12 cellular contexts compared by ENCODE assay signal in genomic region chr1:202076050-202076511, GRCh38. TPM values are rescaled to one million over a fixed set of nuclear protein-coding genes. Genes with fewer than 3 reads are reported as not detected.
DNase-seq lines count a peak whose midpoint lies in the region; ATAC-seq and TF ChIP-seq lines count a peak whose summit lies in the region.
"Had no signal": no experiment of that assay in that cellular context is flagged by ENCODE, and none has a peak within 500 bp of the region (broad histone marks: within the 10 kb centered on the region; RNA-seq: fewer than 3 reads in every experiment).

No MANE protein-coding gene starts in this region.

- no peak overlapping the region for H3K4me3 ChIP-seq in SK-N-SH (ENCODE audit: low read depth in 2 of 2, low read length in 1 of 2)
- H3K4me3 ChIP-seq: left lung had no signal

- no peak; the same call in 1 of the 2 replicates for TF ChIP-seq RAD21 in SK-N-SH (IDR thresholded peaks at IDR 0.05; ENCODE audit: low read length)

- H3K27ac Mint-ChIP-seq in stimulated activated naive B cell treated with anti-CD40 and anti-IgM and Interleukin-4, amounts not matched to agents 10 μg/mL and 1 μg/mL and 100 μg/mL, for 72 hours, result no peak overlapping the region
- H3K27ac Mint-ChIP-seq: activated naive CD8-positive, alpha-beta T cell treated with anti-CD3 and anti-CD28 coated beads, Interleukin-2, amount 50 U/mL, for 24 hours had no signal

- ATAC-seq in Right ventricle myocardium superior (ENCODE audit: poor library complexity) (peak; percentile 75), left ventricle myocardium superior (peak; percentile 83), HG03432 (IDR thresholded peaks at IDR 0.05; ENCODE audit: unreplicated experiment) (no peak), GM18517 (IDR thresholded peaks at IDR 0.05; ENCODE audit: unreplicated experiment) (no peak)
- ATAC-seq in stimulated activated naive B cell treated with anti-CD40 and anti-IgM and Interleukin-4, amounts not matched to agents 10 μg/mL and 1 μg/mL and 100 μg/mL, for 72 hours (replicated peaks), result no peak
- ATAC-seq: activated naive CD8-positive, alpha-beta T cell treated with anti-CD3 and anti-CD28 coated beads, Interleukin-2, amount 50 U/mL, for 24 hours; left lung had no signal

- H2AFZ ChIP-seq in SK-N-SH (ENCODE audit: low read depth), result peak overlapping the region; percentile 45; the same call in 1 of the 2 replicates

- H3K27me3 ChIP-seq in SK-N-SH (ENCODE audit: insufficient read depth), result no peaks in the 10 kb centered on the region
- H3K27me3 ChIP-seq: left lung had no signal

- no peaks in the 10 kb centered on the region for H3K27me3 Mint-ChIP-seq in stimulated activated naive B cell treated with anti-CD40 and anti-IgM and Interleukin-4, amounts not matched to agents 10 μg/mL and 1 μg/mL and 100 μg/mL, for 72 hours
- H3K27me3 Mint-ChIP-seq: activated naive CD8-positive, alpha-beta T cell treated with anti-CD3 and anti-CD28 coated beads, Interleukin-2, amount 50 U/mL, for 24 hours had no signal

- H3K9ac ChIP-seq in SK-N-SH, result no peak overlapping the region

- H4K20me1 ChIP-seq in SK-N-SH (ENCODE audit: insufficient read depth), result no peaks in the 10 kb centered on the region

- no peaks in the 10 kb centered on the region for H3K9me3 Mint-ChIP-seq in stimulated activated naive B cell treated with anti-CD40 and anti-IgM and Interleukin-4, amounts not matched to agents 10 μg/mL and 1 μg/mL and 100 μg/mL, for 72 hours
- H3K9me3 Mint-ChIP-seq: activated naive CD8-positive, alpha-beta T cell treated with anti-CD3 and anti-CD28 coated beads, Interleukin-2, amount 50 U/mL, for 24 hours had no signal

- CTCF ChIA-PET in SK-N-SH (lab: Yijun Ruan, JAX), result interaction anchor here (2.0 kb wide), 1 partner anchor 76 kb away, joined by 6 read pairs; no protein-coding TSS in a partner anchor

- H3K9me3 ChIP-seq in SK-N-SH, result no peaks in the 10 kb centered on the region
- H3K9me3 ChIP-seq: left lung had no signal

- no peak for DNase-seq in Right ventricle myocardium superior
- no peak for DNase-seq in cardiac septum (ENCODE audit: low spot score)
- peak; percentile 73 for DNase-seq in SK-N-SH
- DNase-seq in left ventricle myocardium superior, result no peak
- no peak for DNase-seq in COLO829 (ENCODE audit: low spot score)
- DNase-seq in stimulated activated naive B cell treated with anti-CD40 and anti-IgM and Interleukin-4, amounts not matched to agents 10 μg/mL and 1 μg/mL and 100 μg/mL, for 72 hours, result no peak
- DNase-seq: activated naive CD8-positive, alpha-beta T cell treated with anti-CD3 and anti-CD28 coated beads, Interleukin-2, amount 50 U/mL, for 24 hours; left lung; nucleus accumbens had no signal

- no peaks in the 10 kb centered on the region for H3K79me2 ChIP-seq in SK-N-SH (ENCODE audit: insufficient read depth)

- no peaks in the 10 kb centered on the region for H3K4me1 Mint-ChIP-seq in stimulated activated naive B cell treated with anti-CD40 and anti-IgM and Interleukin-4, amounts not matched to agents 10 μg/mL and 1 μg/mL and 100 μg/mL, for 72 hours
- H3K4me1 Mint-ChIP-seq: activated naive CD8-positive, alpha-beta T cell treated with anti-CD3 and anti-CD28 coated beads, Interleukin-2, amount 50 U/mL, for 24 hours had no signal

- H3K36me3 ChIP-seq in SK-N-SH (replicated peaks in 1 of 2; ENCODE audit: control insufficient read depth in 1 of 2, insufficient read depth in 2 of 2, low read length in 1 of 2), result no peaks in the 10 kb centered on the region
- H3K36me3 ChIP-seq: left lung had no signal

- no peaks in the 10 kb centered on the region for H3F3A ChIP-seq in SK-N-SH (replicated peaks; ENCODE audit: insufficient read depth)

- H3K27ac ChIP-seq in SK-N-SH (ENCODE audit: low read depth in 2 of 2, low read length in 1 of 2), result peak overlapping the region in 1 of 2 experiments; percentile 69; a peak in 2 of 4 replicates
- H3K27ac ChIP-seq: left lung had no signal

- TF ChIP-seq EP300 in SK-N-SH (IDR thresholded peaks at IDR 0.05; ENCODE audit: borderline replicate concordance in 1 of 2, low read depth in 1 of 2, low read length in 1 of 2), result peak in 1 of 2 experiments; percentile 86; a peak in 2 of 4 replicates

- peaks cover 0 to 22% of the 10 kb centered on the region in 2 experiments; a peak in 1 of 4 replicates for H3K4me1 ChIP-seq in SK-N-SH (ENCODE audit: control insufficient read depth in 1 of 2, insufficient read depth in 2 of 2, low read depth in 1 of 2, low read length in 1 of 2)
- H3K4me1 ChIP-seq: left lung had no signal

- no peaks in the 10 kb centered on the region for H3K9me2 ChIP-seq in SK-N-SH

- intact Hi-C loops in Right ventricle myocardium superior (cut with DNase I), result no loop called here
- intact Hi-C loops in cardiac septum (cut with DNase I), result no loop called here
- intact Hi-C loops in left ventricle myocardium superior (cut with micrococcal nuclease), result no loop called here

- POLR2A ChIA-PET in SK-N-SH (lab: Yijun Ruan, JAX), result no interaction called here

- 84% methylated on average over 6 of the region's 6 CpGs for WGBS in SK-N-SH (ENCODE audit: low lambda C conversion rate)

- H3K36me3 Mint-ChIP-seq in stimulated activated naive B cell treated with anti-CD40 and anti-IgM and Interleukin-4, amounts not matched to agents 10 μg/mL and 1 μg/mL and 100 μg/mL, for 72 hours, result no peaks in the 10 kb centered on the region

- TF ChIP-seq CTCF in SK-N-SH (IDR thresholded peaks at IDR 0.05), result no peak

- H3K4me3 Mint-ChIP-seq in stimulated activated naive B cell treated with anti-CD40 and anti-IgM and Interleukin-4, amounts not matched to agents 10 μg/mL and 1 μg/mL and 100 μg/mL, for 72 hours, result no peak overlapping the region
- H3K4me3 Mint-ChIP-seq: activated naive CD8-positive, alpha-beta T cell treated with anti-CD3 and anti-CD28 coated beads, Interleukin-2, amount 50 U/mL, for 24 hours had no signal

- H3K4me2 ChIP-seq in SK-N-SH, result no peak overlapping the region

TF ChIP-seq in SK-N-SH, 30 proteins besides CTCF, POLR2A, EP300 and RAD21:
- TF ChIP-seq RCOR1 (IDR thresholded peaks at IDR 0.05; ENCODE audit: low read length) (peak; percentile 91), PBX3 (IDR thresholded peaks at IDR 0.05) (no peak), TCF12 (IDR thresholded peaks at IDR 0.05) (peak; percentile 31; the same call in 1 of the 2 replicates), MXI1 (IDR thresholded peaks at IDR 0.05; ENCODE audit: low read depth, low read length) (peak; percentile 49; the same call in 1 of the 2 replicates), CHD2 (IDR thresholded peaks at IDR 0.05; ENCODE audit: low read length, partially characterized antibody) (peak; percentile 81), GATA2 (CRISPR knock-in tag; IDR thresholded peaks at IDR 0.05) (peak; percentile 98), MAX (IDR thresholded peaks at IDR 0.05; ENCODE audit: low read depth) (no peak), FOXJ3 (CRISPR knock-in tag; IDR thresholded peaks at IDR 0.05) (peak; percentile 64)
TF ChIP-seq in SK-N-SH: peak in this region for 6.

RNA-seq across cellular contexts. Expression of gene GPR37L1, which starts 46.6 kb away (rescaled TPM):
- total RNA-seq in Right ventricle myocardium superior (0.05 TPM), cardiac septum (not detected), left ventricle myocardium superior (0.07 TPM)
- not detected in 2 replicates for polyA plus RNA-seq in SK-N-SH (2012; rRNA removed)
- polyA plus RNA-seq in SK-N-SH (2012; cell fraction: cytosol; rRNA removed), result not detected in 2 replicates
- 0.02 TPM in 1 of 2 replicates, not detected in the other for polyA plus RNA-seq in SK-N-SH (2012; cell fraction: nucleus; rRNA removed)
- total RNA-seq: dermis microvascular lymphatic vessel endothelial cell had no signal

Comparison
In these comparisons a context has a peak if more than half of its experiments do, and no peak if none do; other contexts are left out.
1. ATAC-seq: peak in Right ventricle myocardium superior (single experiment) and left ventricle myocardium superior (single experiment); none in HG03432 (single experiment), stimulated activated naive B cell treated with anti-CD40 and anti-IgM and Interleukin-4, amounts not matched to agents 10 μg/mL and 1 μg/mL and 100 μg/mL, for 72 hours (0 of 2) and GM18517 (single experiment).